ENCODE assay signal across 2 cellular contexts in the genomic region with DNA sequence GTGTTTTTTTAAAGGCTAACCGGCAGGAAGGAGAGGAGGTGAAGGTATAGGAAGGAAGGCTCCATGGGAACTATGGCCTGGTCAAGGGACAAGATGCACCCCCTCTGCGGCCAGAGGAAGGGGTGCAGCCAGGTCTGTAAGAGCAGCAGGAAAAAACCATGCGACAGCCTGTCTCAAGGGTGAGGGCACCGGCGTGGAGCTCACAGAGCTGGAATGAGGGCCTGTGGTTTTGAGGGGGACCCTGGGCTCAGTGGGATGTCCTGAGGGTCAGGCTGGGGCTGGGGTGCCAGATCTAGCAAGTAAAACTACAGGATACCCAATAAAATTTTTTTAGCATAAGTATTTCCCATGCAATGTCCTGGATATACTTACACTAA.
TF ChIP-seq lines count a peak whose summit lies in the region.

No MANE protein-coding gene starts in this region.

TF ChIP-seq in SK-N-SH, 30 proteins besides CTCF, POLR2A, EP300 and RAD21 (continued from another document):
- TF ChIP-seq, protein P1, sequence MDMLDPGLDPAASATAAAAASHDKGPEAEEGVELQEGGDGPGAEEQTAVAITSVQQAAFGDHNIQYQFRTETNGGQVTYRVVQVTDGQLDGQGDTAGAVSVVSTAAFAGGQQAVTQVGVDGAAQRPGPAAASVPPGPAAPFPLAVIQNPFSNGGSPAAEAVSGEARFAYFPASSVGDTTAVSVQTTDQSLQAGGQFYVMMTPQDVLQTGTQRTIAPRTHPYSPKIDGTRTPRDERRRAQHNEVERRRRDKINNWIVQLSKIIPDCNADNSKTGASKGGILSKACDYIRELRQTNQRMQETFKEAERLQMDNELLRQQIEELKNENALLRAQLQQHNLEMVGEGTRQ (IDR thresholded peaks at IDR 0.05; ENCODE audit: borderline replicate concordance, low read depth, low read length) = no peak
- TF ChIP-seq, protein P2, sequence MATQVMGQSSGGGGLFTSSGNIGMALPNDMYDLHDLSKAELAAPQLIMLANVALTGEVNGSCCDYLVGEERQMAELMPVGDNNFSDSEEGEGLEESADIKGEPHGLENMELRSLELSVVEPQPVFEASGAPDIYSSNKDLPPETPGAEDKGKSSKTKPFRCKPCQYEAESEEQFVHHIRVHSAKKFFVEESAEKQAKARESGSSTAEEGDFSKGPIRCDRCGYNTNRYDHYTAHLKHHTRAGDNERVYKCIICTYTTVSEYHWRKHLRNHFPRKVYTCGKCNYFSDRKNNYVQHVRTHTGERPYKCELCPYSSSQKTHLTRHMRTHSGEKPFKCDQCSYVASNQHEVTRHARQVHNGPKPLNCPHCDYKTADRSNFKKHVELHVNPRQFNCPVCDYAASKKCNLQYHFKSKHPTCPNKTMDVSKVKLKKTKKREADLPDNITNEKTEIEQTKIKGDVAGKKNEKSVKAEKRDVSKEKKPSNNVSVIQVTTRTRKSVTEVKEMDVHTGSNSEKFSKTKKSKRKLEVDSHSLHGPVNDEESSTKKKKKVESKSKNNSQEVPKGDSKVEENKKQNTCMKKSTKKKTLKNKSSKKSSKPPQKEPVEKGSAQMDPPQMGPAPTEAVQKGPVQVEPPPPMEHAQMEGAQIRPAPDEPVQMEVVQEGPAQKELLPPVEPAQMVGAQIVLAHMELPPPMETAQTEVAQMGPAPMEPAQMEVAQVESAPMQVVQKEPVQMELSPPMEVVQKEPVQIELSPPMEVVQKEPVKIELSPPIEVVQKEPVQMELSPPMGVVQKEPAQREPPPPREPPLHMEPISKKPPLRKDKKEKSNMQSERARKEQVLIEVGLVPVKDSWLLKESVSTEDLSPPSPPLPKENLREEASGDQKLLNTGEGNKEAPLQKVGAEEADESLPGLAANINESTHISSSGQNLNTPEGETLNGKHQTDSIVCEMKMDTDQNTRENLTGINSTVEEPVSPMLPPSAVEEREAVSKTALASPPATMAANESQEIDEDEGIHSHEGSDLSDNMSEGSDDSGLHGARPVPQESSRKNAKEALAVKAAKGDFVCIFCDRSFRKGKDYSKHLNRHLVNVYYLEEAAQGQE (IDR thresholded peaks at IDR 0.05; ENCODE audit: low read depth, low read length) = no peak
- TF ChIP-seq EZH2phosphoT487 (IDR thresholded peaks at IDR 0.05; ENCODE audit: borderline replicate concordance, low read depth) (no peak), MXI1 (IDR thresholded peaks at IDR 0.05; ENCODE audit: low read depth, low read length) (no peak), TAF1 (IDR thresholded peaks at IDR 0.05; ENCODE audit: borderline replicate concordance, low read depth, low read length) (no peak), FOXJ3 (CRISPR knock-in tag; IDR thresholded peaks at IDR 0.05) (no peak), SMC3 (IDR thresholded peaks at IDR 0.05; ENCODE audit: low read depth, low read length) (no peak), JUND (IDR thresholded peaks at IDR 0.05) (no peak)
- TF ChIP-seq, protein P3, sequence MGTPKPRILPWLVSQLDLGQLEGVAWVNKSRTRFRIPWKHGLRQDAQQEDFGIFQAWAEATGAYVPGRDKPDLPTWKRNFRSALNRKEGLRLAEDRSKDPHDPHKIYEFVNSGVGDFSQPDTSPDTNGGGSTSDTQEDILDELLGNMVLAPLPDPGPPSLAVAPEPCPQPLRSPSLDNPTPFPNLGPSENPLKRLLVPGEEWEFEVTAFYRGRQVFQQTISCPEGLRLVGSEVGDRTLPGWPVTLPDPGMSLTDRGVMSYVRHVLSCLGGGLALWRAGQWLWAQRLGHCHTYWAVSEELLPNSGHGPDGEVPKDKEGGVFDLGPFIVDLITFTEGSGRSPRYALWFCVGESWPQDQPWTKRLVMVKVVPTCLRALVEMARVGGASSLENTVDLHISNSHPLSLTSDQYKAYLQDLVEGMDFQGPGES (IDR thresholded peaks at IDR 0.05; ENCODE audit: low read depth, low read length) = no peak
TF ChIP-seq in SK-N-SH: peak in this region for 0.

TF ChIP-seq in SK-N-SH treated with all-trans-retinoic acid at 6 μM for 48 hours, 23 proteins besides CTCF, POLR2A, EP300 and RAD21 (continued from another document):
- TF ChIP-seq, protein P4, sequence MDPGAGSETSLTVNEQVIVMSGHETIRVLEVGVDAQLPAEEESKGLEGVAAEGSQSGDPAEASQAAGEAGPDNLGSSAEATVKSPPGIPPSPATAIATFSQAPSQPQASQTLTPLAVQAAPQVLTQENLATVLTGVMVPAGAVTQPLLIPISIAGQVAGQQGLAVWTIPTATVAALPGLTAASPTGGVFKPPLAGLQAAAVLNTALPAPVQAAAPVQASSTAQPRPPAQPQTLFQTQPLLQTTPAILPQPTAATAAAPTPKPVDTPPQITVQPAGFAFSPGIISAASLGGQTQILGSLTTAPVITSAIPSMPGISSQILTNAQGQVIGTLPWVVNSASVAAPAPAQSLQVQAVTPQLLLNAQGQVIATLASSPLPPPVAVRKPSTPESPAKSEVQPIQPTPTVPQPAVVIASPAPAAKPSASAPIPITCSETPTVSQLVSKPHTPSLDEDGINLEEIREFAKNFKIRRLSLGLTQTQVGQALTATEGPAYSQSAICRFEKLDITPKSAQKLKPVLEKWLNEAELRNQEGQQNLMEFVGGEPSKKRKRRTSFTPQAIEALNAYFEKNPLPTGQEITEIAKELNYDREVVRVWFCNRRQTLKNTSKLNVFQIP (CRISPR knock-in tag; IDR thresholded peaks at IDR 0.05; ENCODE audit: borderline replicate concordance, low read depth) = no peak
- TF ChIP-seq OSR1 (CRISPR knock-in tag; IDR thresholded peaks at IDR 0.05) = no peak
- TF ChIP-seq BACH2 (CRISPR knock-in tag; IDR thresholded peaks at IDR 0.05; ENCODE audit: borderline replicate concordance) = no peak
- no peak for TF ChIP-seq ZFP3 (CRISPR knock-in tag; IDR thresholded peaks at IDR 0.05)
- TF ChIP-seq ZFP30 (CRISPR knock-in tag; IDR thresholded peaks at IDR 0.05) = no peak
- TF ChIP-seq, protein P5, sequence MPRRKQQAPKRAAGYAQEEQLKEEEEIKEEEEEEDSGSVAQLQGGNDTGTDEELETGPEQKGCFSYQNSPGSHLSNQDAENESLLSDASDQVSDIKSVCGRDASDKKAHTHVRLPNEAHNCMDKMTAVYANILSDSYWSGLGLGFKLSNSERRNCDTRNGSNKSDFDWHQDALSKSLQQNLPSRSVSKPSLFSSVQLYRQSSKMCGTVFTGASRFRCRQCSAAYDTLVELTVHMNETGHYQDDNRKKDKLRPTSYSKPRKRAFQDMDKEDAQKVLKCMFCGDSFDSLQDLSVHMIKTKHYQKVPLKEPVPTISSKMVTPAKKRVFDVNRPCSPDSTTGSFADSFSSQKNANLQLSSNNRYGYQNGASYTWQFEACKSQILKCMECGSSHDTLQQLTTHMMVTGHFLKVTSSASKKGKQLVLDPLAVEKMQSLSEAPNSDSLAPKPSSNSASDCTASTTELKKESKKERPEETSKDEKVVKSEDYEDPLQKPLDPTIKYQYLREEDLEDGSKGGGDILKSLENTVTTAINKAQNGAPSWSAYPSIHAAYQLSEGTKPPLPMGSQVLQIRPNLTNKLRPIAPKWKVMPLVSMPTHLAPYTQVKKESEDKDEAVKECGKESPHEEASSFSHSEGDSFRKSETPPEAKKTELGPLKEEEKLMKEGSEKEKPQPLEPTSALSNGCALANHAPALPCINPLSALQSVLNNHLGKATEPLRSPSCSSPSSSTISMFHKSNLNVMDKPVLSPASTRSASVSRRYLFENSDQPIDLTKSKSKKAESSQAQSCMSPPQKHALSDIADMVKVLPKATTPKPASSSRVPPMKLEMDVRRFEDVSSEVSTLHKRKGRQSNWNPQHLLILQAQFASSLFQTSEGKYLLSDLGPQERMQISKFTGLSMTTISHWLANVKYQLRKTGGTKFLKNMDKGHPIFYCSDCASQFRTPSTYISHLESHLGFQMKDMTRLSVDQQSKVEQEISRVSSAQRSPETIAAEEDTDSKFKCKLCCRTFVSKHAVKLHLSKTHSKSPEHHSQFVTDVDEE (CRISPR knock-in tag; IDR thresholded peaks at IDR 0.05) = no peak
- TF ChIP-seq SNAI2 (CRISPR knock-in tag; IDR thresholded peaks at IDR 0.05) = no peak
- TF ChIP-seq, protein P6, sequence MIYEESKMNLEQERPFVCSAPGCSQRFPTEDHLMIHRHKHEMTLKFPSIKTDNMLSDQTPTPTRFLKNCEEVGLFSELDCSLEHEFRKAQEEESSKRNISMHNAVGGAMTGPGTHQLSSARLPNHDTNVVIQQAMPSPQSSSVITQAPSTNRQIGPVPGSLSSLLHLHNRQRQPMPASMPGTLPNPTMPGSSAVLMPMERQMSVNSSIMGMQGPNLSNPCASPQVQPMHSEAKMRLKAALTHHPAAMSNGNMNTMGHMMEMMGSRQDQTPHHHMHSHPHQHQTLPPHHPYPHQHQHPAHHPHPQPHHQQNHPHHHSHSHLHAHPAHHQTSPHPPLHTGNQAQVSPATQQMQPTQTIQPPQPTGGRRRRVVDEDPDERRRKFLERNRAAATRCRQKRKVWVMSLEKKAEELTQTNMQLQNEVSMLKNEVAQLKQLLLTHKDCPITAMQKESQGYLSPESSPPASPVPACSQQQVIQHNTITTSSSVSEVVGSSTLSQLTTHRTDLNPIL (CRISPR knock-in tag; IDR thresholded peaks at IDR 0.05; ENCODE audit: low read depth) = no peak
- TF ChIP-seq RARB (CRISPR knock-in tag; IDR thresholded peaks at IDR 0.05) = no peak
- TF ChIP-seq TOX (CRISPR knock-in tag; IDR thresholded peaks at IDR 0.05; ENCODE audit: borderline replicate concordance) = no peak
- TF ChIP-seq TCF4 (CRISPR knock-in tag; IDR thresholded peaks at IDR 0.05; ENCODE audit: borderline replicate concordance) = no peak
- no peak for TF ChIP-seq PPARA (CRISPR knock-in tag; IDR thresholded peaks at IDR 0.05; ENCODE audit: borderline replicate concordance)
